Comparison of ENCODE assay signal across 17 cellular contexts in genomic region chr5:124234022-124234899, GRCh38.
A peak's percentile ranks its signal among the peaks of the same experiment; 100 is the strongest.
DNase-seq lines count a peak whose midpoint lies in the region.
"Had no signal": no experiment of that assay in that cellular context is flagged by ENCODE, and none has a peak within 500 bp of the region (broad histone marks: within the 10 kb centered on the region; RNA-seq: fewer than 3 reads in every experiment).

No MANE protein-coding gene starts in this region.

- no peaks in the 10 kb centered on the region for H3K9me3 ChIP-seq in iPS-20b (ENCODE audit: insufficient read depth, low read depth, low read length)
- H3K9me3 ChIP-seq: breast epithelium, transverse colon had no signal

- H3K9ac ChIP-seq in iPS-20b (ENCODE audit: low read depth, low read length) = peak overlapping the region; percentile 67; the same call in 1 of the 2 replicates
- H3K9ac ChIP-seq: BLaER1 treated with 17β-estradiol and CSF1 and Interleukin-3, amounts not matched to agents 10 nM and 100 nM had no signal

- H3K27me3 ChIP-seq in iPS-20b (ENCODE audit: insufficient read depth, low read length) = no peaks in the 10 kb centered on the region
- H3K27me3 ChIP-seq: BLaER1 treated with 17β-estradiol and CSF1 and Interleukin-3, amounts not matched to agents 10 nM and 100 nM; breast epithelium; transverse colon had no signal

- DNase-seq in NCI-H345 (lab: John Stamatoyannopoulos, UW) = peak; percentile 7
- no peak for DNase-seq in NCI-H345 treated with DMSO at 0.1 percent for 48 hours (lab: John Stamatoyannopoulos, UW; ENCODE audit: unreplicated experiment)
- DNase-seq in astrocyte of the hippocampus (ENCODE audit: low read depth, low spot score) = peak; percentile 52
- DNase-seq in NOMO-1 treated with dmso at 0.1 percent for 144 hours (lab: John Stamatoyannopoulos, UW; ENCODE audit: unreplicated experiment) = no peak
- no peak for DNase-seq in NCI-H1930 (lab: John Stamatoyannopoulos, UW)
- DNase-seq in activated T-cell treated with anti-CD3 and anti-CD28 coated beads, Interleukin-2, amount 50 U/mL, for 1 hour = no peak
- DNase-seq: 8988T; activated CD4-positive, alpha-beta T cell treated with anti-CD3 and anti-CD28 coated beads, Interleukin-2, amount 50 U/mL, for 4 hours; effector memory CD8-positive, alpha-beta T cell; naive B cell; NCI-H2081; SW 1271; transverse colon had no signal

- H3K4me1 ChIP-seq in iPS-20b (ENCODE audit: insufficient read depth, low read length) = peaks cover 40% of the 10 kb centered on the region
- H3K4me1 ChIP-seq: breast epithelium had no signal

- H3K36me3 ChIP-seq in iPS-20b (ENCODE audit: insufficient read depth, low read depth, low read length) = no peaks in the 10 kb centered on the region
- H3K36me3 ChIP-seq: BLaER1 treated with 17β-estradiol and CSF1 and Interleukin-3, amounts not matched to agents 10 nM and 100 nM; breast epithelium; transverse colon had no signal

- H3K27ac ChIP-seq in iPS-20b (ENCODE audit: low read length) = peak overlapping the region; percentile 90
- peak overlapping the region; percentile 94 for H3K27ac ChIP-seq in temporal lobe (ENCODE audit: low read depth, low read length)
- H3K27ac ChIP-seq: BLaER1 treated with 17β-estradiol and CSF1 and Interleukin-3, amounts not matched to agents 10 nM and 100 nM; breast epithelium; transverse colon had no signal

- H3K4me3 ChIP-seq in iPS-20b (ENCODE audit: low read length) = peak overlapping the region; percentile 32; the same call in 1 of the 2 replicates
- H3K4me3 ChIP-seq: BLaER1 treated with 17β-estradiol and CSF1 and Interleukin-3, amounts not matched to agents 10 nM and 100 nM; breast epithelium; transverse colon had no signal

Comparison
In these comparisons a context has a peak if more than half of its experiments do, and no peak if none do; other contexts are left out.
1. DNase-seq: peak in NCI-H345 (single experiment) and astrocyte of the hippocampus (single experiment); none in NCI-H345 treated with DMSO at 0.1 percent for 48 hours (single experiment), NOMO-1 treated with dmso at 0.1 percent for 144 hours (single experiment), NCI-H1930 (0 of 2) and activated T-cell treated with anti-CD3 and anti-CD28 coated beads, Interleukin-2, amount 50 U/mL, for 1 hour (single experiment).